ENCODE assay signal across 13 cellular contexts in genomic region chr15:57476533-57476975, GRCh38.
A peak's percentile ranks its signal among the peaks of the same experiment; 100 is the strongest.
DNase-seq lines count a peak whose midpoint lies in the region; ATAC-seq and TF ChIP-seq lines count a peak whose summit lies in the region.
"Had no signal": no experiment of that assay in that cellular context is flagged by ENCODE, and none has a peak within 500 bp of the region (broad histone marks: within the 10 kb centered on the region; RNA-seq: fewer than 3 reads in every experiment).

No MANE protein-coding gene starts in this region.

- H3K27ac Mint-ChIP-seq in progenitor cell of endocrine pancreas, result peak overlapping the region; percentile 70
- H3K27ac Mint-ChIP-seq: activated naive CD4-positive, alpha-beta T cell treated with anti-CD3 and anti-CD28 coated beads, Interleukin-2, amount 50 U/mL, for 24 hours; T-cell had no signal

- ATAC-seq in heart left ventricle (peak; percentile 30 to 75 (median 74)), GM21528 (IDR thresholded peaks at IDR 0.05; ENCODE audit: low FRiP score, unreplicated experiment) (no peak)
- ATAC-seq: T-cell had no signal

- intact Hi-C loops in heart left ventricle (cut with DNase I) (no loop called here), esophagus muscularis mucosa (cut with DNase I) (no loop called here)

- H3K27me3 Mint-ChIP-seq in progenitor cell of endocrine pancreas, result no peaks in the 10 kb centered on the region

- H3K4me1 ChIP-seq in heart left ventricle, result peaks cover 0 to 22% (median 0%) of the 10 kb centered on the region in 12 donors
- no peaks in the 10 kb centered on the region for H3K4me1 ChIP-seq in esophagus muscularis mucosa

- H3K36me3 ChIP-seq in heart left ventricle (no peaks in the 10 kb centered on the region), esophagus muscularis mucosa (no peaks in the 10 kb centered on the region)

- H3K36me3 Mint-ChIP-seq in progenitor cell of endocrine pancreas (ENCODE audit: insufficient read depth), result peaks cover 17% of the 10 kb centered on the region
- H3K36me3 Mint-ChIP-seq: activated naive CD4-positive, alpha-beta T cell treated with anti-CD3 and anti-CD28 coated beads, Interleukin-2, amount 50 U/mL, for 24 hours; T-cell had no signal

- DNase-seq in GM04504 (ENCODE audit: low read depth), result peak; percentile 12
- DNase-seq in astrocyte of the cerebellum (ENCODE audit: low read depth), result peak; percentile 75
- DNase-seq in heart left ventricle, result no peak
- DNase-seq in progenitor cell of endocrine pancreas (ENCODE audit: low spot score, unreplicated experiment), result no peak
- no peak for DNase-seq in OCI-M2 (lab: John Stamatoyannopoulos, UW; ENCODE audit: unreplicated experiment)
- no peak for DNase-seq in esophagus muscularis mucosa (ENCODE audit: extremely low spot score)
- DNase-seq in MV-4-11 (lab: John Stamatoyannopoulos, UW), result no peak
- DNase-seq: effector CD4-positive, alpha-beta T cell; islet precursor cell; NCI-H526 treated with DMSO at 0.1 percent for 48 hours; T-cell had no signal

- H3K27ac ChIP-seq in heart left ventricle, result peak overlapping the region in 5 of 12 donors; percentile 12 to 63 (median 52)
- no peak overlapping the region for H3K27ac ChIP-seq in esophagus muscularis mucosa (replicated peaks in 1 of 4)

- H3K4me1 Mint-ChIP-seq in progenitor cell of endocrine pancreas (ENCODE audit: low read depth), result peaks cover 52% of the 10 kb centered on the region
- H3K4me1 Mint-ChIP-seq: activated naive CD4-positive, alpha-beta T cell treated with anti-CD3 and anti-CD28 coated beads, Interleukin-2, amount 50 U/mL, for 24 hours; T-cell had no signal

- TF ChIP-seq POLR2A in heart left ventricle (IDR thresholded peaks at IDR 0.05), result no peak
- no peak for TF ChIP-seq POLR2A in esophagus muscularis mucosa (IDR thresholded peaks at IDR 0.05; ENCODE audit: low read depth)

- no peak overlapping the region for H3K4me3 Mint-ChIP-seq in progenitor cell of endocrine pancreas (ENCODE audit: low read depth)
- H3K4me3 Mint-ChIP-seq: activated naive CD4-positive, alpha-beta T cell treated with anti-CD3 and anti-CD28 coated beads, Interleukin-2, amount 50 U/mL, for 24 hours; T-cell had no signal

- H3K9me3 ChIP-seq in heart left ventricle (no peaks in the 10 kb centered on the region), esophagus muscularis mucosa (no peaks in the 10 kb centered on the region)

- peaks cover 4% of the 10 kb centered on the region for H3K9me3 Mint-ChIP-seq in progenitor cell of endocrine pancreas (ENCODE audit: low read depth)
- H3K9me3 Mint-ChIP-seq: activated naive CD4-positive, alpha-beta T cell treated with anti-CD3 and anti-CD28 coated beads, Interleukin-2, amount 50 U/mL, for 24 hours; T-cell had no signal

- WGBS in heart left ventricle, 4 donors, result 61 to 69% (median 64%) methylated on average over 5 of the region's 5 CpGs
- 80% methylated on average over 5 of the region's 5 CpGs for WGBS in esophagus muscularis mucosa

- TF ChIP-seq EP300 in esophagus muscularis mucosa (IDR thresholded peaks at IDR 0.05), result no peak

- TF ChIP-seq CTCF in astrocyte of the cerebellum (IDR thresholded peaks at IDR 0.05; ENCODE audit: low read depth, low read length, missing control alignments), result no peak
- no peak for TF ChIP-seq CTCF in heart left ventricle (IDR thresholded peaks at IDR 0.05)
- TF ChIP-seq CTCF in progenitor cell of endocrine pancreas (IDR thresholded peaks at IDR 0.05; ENCODE audit: unreplicated experiment), result no peak
- no peak for TF ChIP-seq CTCF in esophagus muscularis mucosa (IDR thresholded peaks at IDR 0.05)

- H3K4me3 ChIP-seq in astrocyte of the cerebellum (ENCODE audit: low read depth, low read length) (no peak overlapping the region), heart left ventricle (no peak overlapping the region), esophagus muscularis mucosa (no peak overlapping the region)

- H3K27me3 ChIP-seq in heart left ventricle, result no peaks in the 10 kb centered on the region
- H3K27me3 ChIP-seq in esophagus muscularis mucosa, result no peaks in the 10 kb centered on the region

- in situ Hi-C loops in astrocyte of the cerebellum (cut with HindIII; ENCODE audit: low sequenced_read_pairs), result no loop called here

Comparison
In these comparisons a context has a peak if more than half of its experiments do, and no peak if none do; other contexts are left out.
1. DNase-seq: peak in GM04504 (single experiment) and astrocyte of the cerebellum (single experiment); none in heart left ventricle (0 of 5), progenitor cell of endocrine pancreas (single experiment), OCI-M2 (single experiment), esophagus muscularis mucosa (single experiment) and MV-4-11 (single experiment).